In the genomic region with DNA sequence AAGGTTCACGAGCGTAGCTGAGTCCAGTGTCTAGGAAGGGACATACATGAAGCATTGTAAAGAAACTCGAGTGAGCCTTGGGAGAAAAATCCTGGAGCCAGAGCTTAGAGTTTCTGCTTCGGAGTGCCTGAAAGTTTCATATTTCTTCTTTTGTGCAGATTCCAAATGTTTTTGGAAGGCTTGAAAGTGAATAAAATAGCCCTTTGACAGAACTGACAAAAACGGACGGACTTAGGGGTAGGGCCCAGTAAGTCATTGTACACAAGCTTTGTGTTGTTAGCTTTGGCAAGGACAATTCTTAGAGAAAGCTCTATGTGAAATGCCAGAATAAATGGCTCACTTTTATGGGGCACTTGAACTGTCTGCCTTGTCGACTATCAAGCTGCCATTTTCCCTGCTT, we compare ENCODE assay signal across 18 cellular contexts. TPM values are rescaled to one million over a fixed set of nuclear protein-coding genes. Genes with fewer than 3 reads are reported as not detected.
DNase-seq lines count a peak whose midpoint lies in the region; ATAC-seq and TF ChIP-seq lines count a peak whose summit lies in the region.
"Had no signal": no experiment of that assay in that cellular context is flagged by ENCODE, and none has a peak within 500 bp of the region (broad histone marks: within the 10 kb centered on the region; RNA-seq: fewer than 3 reads in every experiment).

No MANE protein-coding gene starts in this region.

- 37% methylated on average over 7 of the region's 7 CpGs for WGBS in GM23248 (ENCODE audit: low coverage in 1 of 2, low lambda C conversion rate in 2 of 2, missing lambda C conversion rate in 2 of 2), 2 experiments
- WGBS in adrenal gland, 4 donors, result 21 to 36% (median 32%) methylated on average over 7 of the region's 7 CpGs
- 77 to 84% methylated on average over 7 of the region's 7 CpGs for WGBS in sigmoid colon, 2 donors

- H3K9me2 ChIP-seq in GM23248 (ENCODE audit: insufficient read depth), result no peaks in the 10 kb centered on the region

- ATAC-seq in GM21717 (IDR thresholded peaks at IDR 0.05; ENCODE audit: unreplicated experiment), result no peak

- H3K27ac ChIP-seq in GM23248 (peak overlapping the region; percentile 87), adrenal gland (peak overlapping the region; percentile 43 to 95 (median 86)), layer of hippocampus (ENCODE audit: low read depth, low read length) (peak overlapping the region; percentile 46), sigmoid colon (peak overlapping the region in 3 of 4 donors; percentile 64 to 84 (median 79))

- no peak for TF ChIP-seq CTCF in adrenal gland (IDR thresholded peaks at IDR 0.05)
- TF ChIP-seq CTCF in sigmoid colon (IDR thresholded peaks at IDR 0.05), result no peak

- no peak for TF ChIP-seq EP300 in sigmoid colon (IDR thresholded peaks at IDR 0.05)

- peak overlapping the region; percentile 75 for H3K9ac ChIP-seq in GM23248

- H3K36me3 ChIP-seq in GM23248 (ENCODE audit: low read depth) (no peaks in the 10 kb centered on the region), adrenal gland (replicated peaks in 1 of 2) (no peaks in the 10 kb centered on the region), sigmoid colon (peaks cover 0 to 5% (median 0%) of the 10 kb centered on the region in 4 donors)

- DNase-seq in GM23248 (no peak), adrenal gland (no peak), sigmoid colon (no peak), RKO (ENCODE audit: low spot score) (no peak), anterior cingulate cortex (lab: John Stamatoyannopoulos, UW) (no peak), HuH-7 (ENCODE audit: low spot score) (no peak)
- DNase-seq: activated CD4-positive, alpha-beta T cell treated with anti-CD3 and anti-CD28 coated beads for 4 hours; activated T-cell treated with anti-CD3 and anti-CD28 coated beads, Interleukin-2, amount 50 U/mL, for 24 hours; foreskin melanocyte; MV-4-11; nephron progenitor cell had no signal

- H3K9me3 ChIP-seq in GM23248 (ENCODE audit: low read depth) (no peaks in the 10 kb centered on the region), adrenal gland (replicated peaks in 1 of 3) (no peaks in the 10 kb centered on the region), sigmoid colon (no peaks in the 10 kb centered on the region)

- peak overlapping the region; percentile 89 for H3K4me2 ChIP-seq in GM23248 (ENCODE audit: unreplicated experiment)

- no peaks in the 10 kb centered on the region; the same call in 1 of the 2 replicates for H4K20me1 ChIP-seq in GM23248 (ENCODE audit: insufficient read depth)

- H3K4me1 ChIP-seq in GM23248 (ENCODE audit: insufficient read depth), result peaks cover 49% of the 10 kb centered on the region
- peaks cover 37 to 45% of the 10 kb centered on the region in 2 donors for H3K4me1 ChIP-seq in adrenal gland (replicated peaks in 1 of 2)
- peaks cover 0 to 48% (median 43%) of the 10 kb centered on the region in 4 donors for H3K4me1 ChIP-seq in sigmoid colon

- H3K27me3 ChIP-seq in GM23248 (replicated peaks; ENCODE audit: insufficient read depth), result no peaks in the 10 kb centered on the region
- no peaks in the 10 kb centered on the region for H3K27me3 ChIP-seq in adrenal gland
- no peaks in the 10 kb centered on the region for H3K27me3 ChIP-seq in layer of hippocampus (ENCODE audit: control insufficient read depth, insufficient read depth, low read length)
- no peaks in the 10 kb centered on the region for H3K27me3 ChIP-seq in sigmoid colon

- H3F3A ChIP-seq in GM23248 (ENCODE audit: insufficient read depth), result peaks cover 52% of the 10 kb centered on the region

- TF ChIP-seq POLR2A in adrenal gland (IDR thresholded peaks at IDR 0.05), result no peak
- TF ChIP-seq POLR2A in sigmoid colon (IDR thresholded peaks at IDR 0.05), result no peak

- no peak overlapping the region for H2AFZ ChIP-seq in GM23248

- in situ Hi-C loops in GM23248 (cut with MboI), result no loop called here

- intact Hi-C loops in adrenal gland (cut with DNase I), result no loop called here
- intact Hi-C loops in sigmoid colon (cut with DNase I), result no loop called here

- peak overlapping the region; percentile 59 for H3K4me3 ChIP-seq in GM23248
- H3K4me3 ChIP-seq in adrenal gland, result peak overlapping the region in 1 of 4 donors; percentile 3
- H3K4me3 ChIP-seq in sigmoid colon, result no peak overlapping the region

- H3K79me2 ChIP-seq in GM23248 (ENCODE audit: insufficient read depth), result peaks cover 80% of the 10 kb centered on the region

RNA-seq across cellular contexts. Expression of a gene that starts 2.7 kb away (rescaled TPM):
- not detected in 2 replicates for total RNA-seq in GM23248 (2014; rRNA removed; shearing (Covaris generic))
- not detected in 2 replicates for polyA plus RNA-seq in GM23248 (2016; fragmentation: Nextera tagmentation; extraction: Ambion mirVana)
- total RNA-seq in adrenal gland, result under 1 TPM in 1 of 8 donors, not detected in 7; 0.27 TPM
- polyA plus RNA-seq in adrenal gland, result under 1 TPM in 1 of 3 donors, not detected in 2; 0.15 TPM
- not detected for total RNA-seq in sigmoid colon
- polyA plus RNA-seq in sigmoid colon, result not detected
- total RNA-seq: HT1080, kidney epithelial cell, urinary bladder had no signal
- polyA plus RNA-seq: adipose tissue, BJ, urinary bladder had no signal

RNA-seq across cellular contexts. Expression of a gene that starts 31.4 kb away (rescaled TPM):
- total RNA-seq in GM23248 (2014; rRNA removed; shearing (Covaris generic)), result 43.3 and 56.6 TPM in 2 replicates
- polyA plus RNA-seq in GM23248 (2016; fragmentation: Nextera tagmentation; extraction: Ambion mirVana), result 53.7 and 55.9 TPM in 2 replicates
- 100 to 1,000 TPM in 2 of 8 donors, 10 to 100 TPM in 6; 39.9 to 304 (median 71.6) TPM for total RNA-seq in adrenal gland
- polyA plus RNA-seq in adrenal gland, result 100 to 1,000 TPM in 1 of 3 donors, 10 to 100 TPM in 2; 27.1 to 258 (median 36.6) TPM
- total RNA-seq in sigmoid colon, result 10 to 100 TPM; 32.9 to 96.4 (median 47.5) TPM
- 10 to 100 TPM in 1 of 3 donors, 1 to 10 TPM in 2; 6.9 to 18.0 (median 7.8) TPM for polyA plus RNA-seq in sigmoid colon
